2 cellular contexts compared by ENCODE assay signal in genomic region chr10:116168745-116169144, GRCh38.
TF ChIP-seq lines count a peak whose summit lies in the region.

No MANE protein-coding gene starts in this region.

TF ChIP-seq in HEK293, 187 proteins besides CTCF, POLR2A, EP300 and RAD21 (continued from another document and continues in another):
- peak; percentile 78; the same call in 1 of the 2 replicates for TF ChIP-seq TCF7L2 (IDR thresholded peaks at IDR 0.05; ENCODE audit: borderline replicate concordance, low read depth, low read length)
- peak; percentile 64 for TF ChIP-seq OSR2 (tag by site-specific recombination; IDR thresholded peaks at IDR 0.05)
- TF ChIP-seq GLI4 (tag by site-specific recombination; IDR thresholded peaks at IDR 0.05): no peak
- no peak for TF ChIP-seq ZNF626 (tag by site-specific recombination; IDR thresholded peaks at IDR 0.05)
- TF ChIP-seq, protein P1, sequence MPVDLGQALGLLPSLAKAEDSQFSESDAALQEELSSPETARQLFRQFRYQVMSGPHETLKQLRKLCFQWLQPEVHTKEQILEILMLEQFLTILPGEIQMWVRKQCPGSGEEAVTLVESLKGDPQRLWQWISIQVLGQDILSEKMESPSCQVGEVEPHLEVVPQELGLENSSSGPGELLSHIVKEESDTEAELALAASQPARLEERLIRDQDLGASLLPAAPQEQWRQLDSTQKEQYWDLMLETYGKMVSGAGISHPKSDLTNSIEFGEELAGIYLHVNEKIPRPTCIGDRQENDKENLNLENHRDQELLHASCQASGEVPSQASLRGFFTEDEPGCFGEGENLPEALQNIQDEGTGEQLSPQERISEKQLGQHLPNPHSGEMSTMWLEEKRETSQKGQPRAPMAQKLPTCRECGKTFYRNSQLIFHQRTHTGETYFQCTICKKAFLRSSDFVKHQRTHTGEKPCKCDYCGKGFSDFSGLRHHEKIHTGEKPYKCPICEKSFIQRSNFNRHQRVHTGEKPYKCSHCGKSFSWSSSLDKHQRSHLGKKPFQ (tag by site-specific recombination; IDR thresholded peaks at IDR 0.05): 0 out of 2 replicates have a peak, but pooled peaks have one; percentile 47
- TF ChIP-seq GLI2 (tag by site-specific recombination; IDR thresholded peaks at IDR 0.05; ENCODE audit: borderline replicate concordance, low read depth): 0 out of 2 replicates have a peak, but pooled peaks have one; percentile 36
- 0 out of 2 replicates have a peak, but pooled peaks have one; percentile 5 for TF ChIP-seq ZIC2 (tag by site-specific recombination; IDR thresholded peaks at IDR 0.05)
- TF ChIP-seq ZNF391 (tag by site-specific recombination; IDR thresholded peaks at IDR 0.05; ENCODE audit: borderline replicate concordance, low read depth): no peak
- 0 out of 2 replicates have a peak, but pooled peaks have one; percentile 27 for TF ChIP-seq ZFP69B (tag by site-specific recombination; IDR thresholded peaks at IDR 0.05)
- no peak for TF ChIP-seq ZNF560 (tag by site-specific recombination; IDR thresholded peaks at IDR 0.05; ENCODE audit: borderline replicate concordance)
- peak; percentile 86 for TF ChIP-seq ZXDB (tag by site-specific recombination; IDR thresholded peaks at IDR 0.05)
- TF ChIP-seq ZNF362 (tag by site-specific recombination; IDR thresholded peaks at IDR 0.05): no peak
- peak; percentile 90 for TF ChIP-seq ZNF843 (tag by site-specific recombination; IDR thresholded peaks at IDR 0.05)
- no peak for TF ChIP-seq ZNF558 (tag by site-specific recombination; IDR thresholded peaks at IDR 0.05)
- no peak for TF ChIP-seq KLF8 (tag by site-specific recombination; IDR thresholded peaks at IDR 0.05)
- TF ChIP-seq, protein P2, sequence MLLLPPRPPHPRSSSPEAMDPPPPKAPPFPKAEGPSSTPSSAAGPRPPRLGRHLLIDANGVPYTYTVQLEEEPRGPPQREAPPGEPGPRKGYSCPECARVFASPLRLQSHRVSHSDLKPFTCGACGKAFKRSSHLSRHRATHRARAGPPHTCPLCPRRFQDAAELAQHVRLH (tag by site-specific recombination; IDR thresholded peaks at IDR 0.05): peak; percentile 67; the same call in 1 of the 2 replicates
- no peak for TF ChIP-seq ZNF202 (tag by site-specific recombination; IDR thresholded peaks at IDR 0.05; ENCODE audit: borderline replicate concordance)
- TF ChIP-seq PRDM10 (tag by site-specific recombination; IDR thresholded peaks at IDR 0.05): no peak
- no peak for TF ChIP-seq ZNF529 (tag by site-specific recombination; IDR thresholded peaks at IDR 0.05; ENCODE audit: insufficient replicate concordance)

TF ChIP-seq in IMR-90, 13 proteins besides CTCF, POLR2A, EP300 and RAD21 (continued from another document):
- TF ChIP-seq MAZ (IDR thresholded peaks at IDR 0.05; ENCODE audit: borderline replicate concordance, low read depth, low read length): no peak
- TF ChIP-seq MXI1 (IDR thresholded peaks at IDR 0.05; ENCODE audit: borderline replicate concordance, low read depth, low read length): no peak
- TF ChIP-seq BHLHE40 (IDR thresholded peaks at IDR 0.05; ENCODE audit: low read depth, low read length): no peak
- TF ChIP-seq MAFK (IDR thresholded peaks at IDR 0.05; ENCODE audit: low read depth, low read length): no peak
- TF ChIP-seq CEBPB (IDR thresholded peaks at IDR 0.05; ENCODE audit: low read depth, low read length): no peak
- TF ChIP-seq CHD1 (IDR thresholded peaks at IDR 0.05; ENCODE audit: low read depth, low read length): no peak
- no peak for TF ChIP-seq USF2 (IDR thresholded peaks at IDR 0.05; ENCODE audit: low read depth, low read length)
- TF ChIP-seq FOS (IDR thresholded peaks at IDR 0.05; ENCODE audit: low read depth, low read length): no peak
- TF ChIP-seq SMC3 (IDR thresholded peaks at IDR 0.05; ENCODE audit: low read depth, low read length): no peak
- no peak for TF ChIP-seq ELK1 (IDR thresholded peaks at IDR 0.05; ENCODE audit: borderline replicate concordance, low read depth, low read length)
- TF ChIP-seq NFE2L2 (IDR thresholded peaks at IDR 0.05; ENCODE audit: low read depth, low read length): no peak
- no peak for TF ChIP-seq RFX5 (IDR thresholded peaks at IDR 0.05; ENCODE audit: low read depth, low read length)
